ENCODE assay signal across 26 cellular contexts in the genomic region with DNA sequence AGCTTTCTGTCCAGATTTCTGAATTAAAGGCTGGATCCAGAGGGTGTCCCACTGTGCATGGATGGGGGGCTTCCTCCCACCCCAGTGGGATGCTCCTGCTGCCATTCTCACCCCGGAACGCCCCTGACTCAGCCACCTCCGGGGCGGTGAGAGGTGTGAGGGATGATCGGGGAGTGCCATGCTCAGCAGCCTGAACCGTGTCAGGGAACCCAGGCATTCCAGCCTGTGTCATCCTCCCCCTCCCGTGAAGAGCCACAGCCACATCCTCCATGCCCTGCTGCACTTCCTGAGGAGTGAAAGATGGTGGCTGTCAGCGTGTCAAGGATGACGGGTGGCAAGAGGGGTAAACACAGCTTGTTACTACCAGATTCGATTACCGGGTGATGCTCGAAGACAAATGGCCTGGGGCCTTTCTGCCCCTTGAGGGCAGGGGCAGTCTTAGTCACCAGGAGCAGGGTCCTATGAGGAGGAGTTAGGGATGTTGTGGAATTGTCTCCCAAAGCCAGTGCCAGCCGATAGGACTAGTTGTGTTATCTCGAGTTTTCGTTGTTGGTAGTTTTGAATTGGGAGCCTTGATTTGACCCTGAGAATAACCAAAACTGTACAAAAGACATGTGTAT.
DNase-seq lines count a peak whose midpoint lies in the region; FAIRE-seq and TF ChIP-seq lines count a peak whose summit lies in the region.
"Had no signal": no experiment of that assay in that cellular context is flagged by ENCODE, and none has a peak within 500 bp of the region (broad histone marks: within the 10 kb centered on the region; RNA-seq: fewer than 3 reads in every experiment).

No MANE protein-coding gene starts in this region.

- TF ChIP-seq CTCF in endothelial cell (IDR thresholded peaks at IDR 0.05; ENCODE audit: unreplicated experiment) (no peak), nephron progenitor cell (IDR thresholded peaks at IDR 0.05) (no peak), suprapubic skin (IDR thresholded peaks at IDR 0.05) (no peak)

- FAIRE-seq in HTR-8/SVneo (lab: Jason Lieb, UNC), result peak; percentile 64
- FAIRE-seq: HepG2 had no signal

- H3K27me3 Mint-ChIP-seq in endothelial cell (ENCODE audit: unreplicated experiment), result peaks cover 11% of the 10 kb centered on the region
- H3K27me3 Mint-ChIP-seq in nephron progenitor cell (ENCODE audit: low read depth, poor library complexity), result no peaks in the 10 kb centered on the region
- H3K27me3 Mint-ChIP-seq: progenitor cell of endocrine pancreas had no signal

- TF ChIP-seq EP300 in suprapubic skin (IDR thresholded peaks at IDR 0.05), result no peak

- H3K36me3 Mint-ChIP-seq in endothelial cell (ENCODE audit: low read depth, unreplicated experiment), result peaks cover 3% of the 10 kb centered on the region
- no peaks in the 10 kb centered on the region for H3K36me3 Mint-ChIP-seq in nephron progenitor cell (ENCODE audit: low read depth)
- H3K36me3 Mint-ChIP-seq: activated CD4-positive, alpha-beta memory T cell treated with anti-CD3 and anti-CD28 coated beads for 36 hours; activated naive CD8-positive, alpha-beta T cell treated with anti-CD3 and anti-CD28 coated beads, Interleukin-2, amount 10 ng/mL, durations not matched to agents 7 days and 5 days; stimulated activated memory B cell treated with anti-CD40 and anti-IgM and Interleukin-4, amounts not matched to agents 10 μg/mL and 1 μg/mL and 100 μg/mL, for 72 hours had no signal

- no peak overlapping the region for H3K27ac ChIP-seq in suprapubic skin
- H3K27ac ChIP-seq: heart left ventricle had no signal

- TF ChIP-seq POLR2A in suprapubic skin (IDR thresholded peaks at IDR 0.05), result no peak

- H3K9me3 ChIP-seq in suprapubic skin, result no peaks in the 10 kb centered on the region
- H3K9me3 ChIP-seq: HAP-1, heart left ventricle had no signal

- no peak for DNase-seq in HTR-8/SVneo (ENCODE audit: insufficient read length, low spot score)
- no peak for DNase-seq in endothelial cell (ENCODE audit: low spot score)
- DNase-seq in nephron progenitor cell, result peak; percentile 47
- DNase-seq in suprapubic skin (ENCODE audit: low spot score in 2 of 2), result peak; percentile 29 to 52
- DNase-seq in stimulated activated CD4-positive, alpha-beta T cell treated with anti-CD3 and anti-CD28 coated beads, Interleukin-15, amount 100 ng/mL, for 24 hours, result no peak
- DNase-seq in HuH-7.5 (ENCODE audit: low spot score), result no peak
- DNase-seq in NCI-H524 treated with DMSO at 0.1 percent for 48 hours (lab: John Stamatoyannopoulos, UW), result no peak
- DNase-seq: activated B cell treated with CpG ODN at 0.5 μM for 24 hours; activated CD4-positive, alpha-beta memory T cell treated with anti-CD3 and anti-CD28 coated beads for 36 hours; activated CD8-positive, alpha-beta memory T cell treated with anti-CD3 and anti-CD28 coated beads, Interleukin-2, amount 50 U/mL, for 48 hours; activated naive CD8-positive, alpha-beta T cell treated with anti-CD3 and anti-CD28 coated beads, Interleukin-2, amount 10 ng/mL, durations not matched to agents 7 days and 5 days; CD4-positive, alpha-beta T cell; cerebellar nuclear complex; heart left ventricle; left colon; NCI-H1048; NCI-H2029 treated with DMSO at 0.1 percent for 48 hours; NCI-H226; SHP77; stimulated activated CD4-positive, alpha-beta T cell treated with anti-CD3 and anti-CD28 coated beads, Interleukin-4, amount 100 ng/mL, for 1 hour had no signal

- H3K4me1 Mint-ChIP-seq in endothelial cell (ENCODE audit: unreplicated experiment) (peaks cover 39% of the 10 kb centered on the region), nephron progenitor cell (peaks cover 88% of the 10 kb centered on the region)
- H3K4me1 Mint-ChIP-seq: activated B cell treated with CpG ODN at 0.5 μM for 24 hours; activated naive CD8-positive, alpha-beta T cell treated with anti-CD3 and anti-CD28 coated beads, Interleukin-2, amount 10 ng/mL, durations not matched to agents 7 days and 5 days; activated T-helper 17 cell treated with anti-CD3 and anti-CD28 coated beads, Interleukin-2, amount 50 U/mL, for 72 hours; stimulated activated memory B cell treated with anti-CD40 and anti-IgM and Interleukin-4, amounts not matched to agents 10 μg/mL and 1 μg/mL and 100 μg/mL, for 72 hours had no signal

- H3K36me3 ChIP-seq in suprapubic skin, result no peaks in the 10 kb centered on the region
- H3K36me3 ChIP-seq: HAP-1, heart left ventricle had no signal

- H3K9me3 Mint-ChIP-seq in endothelial cell (ENCODE audit: unreplicated experiment), result no peaks in the 10 kb centered on the region
- H3K9me3 Mint-ChIP-seq in nephron progenitor cell, result no peaks in the 10 kb centered on the region
- H3K9me3 Mint-ChIP-seq: activated B cell treated with CpG ODN at 0.5 μM for 24 hours; activated CD4-positive, alpha-beta memory T cell treated with anti-CD3 and anti-CD28 coated beads for 36 hours; activated naive CD8-positive, alpha-beta T cell treated with anti-CD3 and anti-CD28 coated beads, Interleukin-2, amount 10 ng/mL, durations not matched to agents 7 days and 5 days; activated T-helper 17 cell treated with anti-CD3 and anti-CD28 coated beads, Interleukin-2, amount 50 U/mL, for 72 hours; CD4-positive, alpha-beta T cell; stimulated activated memory B cell treated with anti-CD40 and anti-IgM and Interleukin-4, amounts not matched to agents 10 μg/mL and 1 μg/mL and 100 μg/mL, for 72 hours had no signal

- no peaks in the 10 kb centered on the region for H3K27me3 ChIP-seq in suprapubic skin
- H3K27me3 ChIP-seq: heart left ventricle had no signal

- H3K4me1 ChIP-seq in suprapubic skin, result peaks cover 30% of the 10 kb centered on the region

- H3K4me3 ChIP-seq in suprapubic skin, result no peak overlapping the region
- H3K4me3 ChIP-seq: HAP-1, heart left ventricle, smooth muscle cell had no signal

- WGBS in suprapubic skin, result 82% methylated on average over 15 of the region's 15 CpGs

- H3K27ac Mint-ChIP-seq in endothelial cell (ENCODE audit: unreplicated experiment), result peak overlapping the region; percentile 11
- H3K27ac Mint-ChIP-seq in nephron progenitor cell, result peak overlapping the region; percentile 100
- H3K27ac Mint-ChIP-seq: activated B cell treated with CpG ODN at 0.5 μM for 24 hours; activated CD4-positive, alpha-beta memory T cell treated with anti-CD3 and anti-CD28 coated beads for 36 hours; activated naive CD8-positive, alpha-beta T cell treated with anti-CD3 and anti-CD28 coated beads, Interleukin-2, amount 10 ng/mL, durations not matched to agents 7 days and 5 days; activated T-helper 17 cell treated with anti-CD3 and anti-CD28 coated beads, Interleukin-2, amount 50 U/mL, for 72 hours; CD4-positive, alpha-beta T cell; progenitor cell of endocrine pancreas; stimulated activated memory B cell treated with anti-CD40 and anti-IgM and Interleukin-4, amounts not matched to agents 10 μg/mL and 1 μg/mL and 100 μg/mL, for 72 hours had no signal

- H3K4me3 Mint-ChIP-seq in endothelial cell (ENCODE audit: unreplicated experiment) (no peak overlapping the region), nephron progenitor cell (peak overlapping the region; percentile 20)
- H3K4me3 Mint-ChIP-seq: activated B cell treated with CpG ODN at 0.5 μM for 24 hours; activated CD4-positive, alpha-beta memory T cell treated with anti-CD3 and anti-CD28 coated beads for 36 hours; activated naive CD8-positive, alpha-beta T cell treated with anti-CD3 and anti-CD28 coated beads, Interleukin-2, amount 10 ng/mL, durations not matched to agents 7 days and 5 days; activated T-helper 17 cell treated with anti-CD3 and anti-CD28 coated beads, Interleukin-2, amount 50 U/mL, for 72 hours; CD4-positive, alpha-beta T cell; stimulated activated memory B cell treated with anti-CD40 and anti-IgM and Interleukin-4, amounts not matched to agents 10 μg/mL and 1 μg/mL and 100 μg/mL, for 72 hours had no signal

Comparison
In these comparisons a context has a peak if more than half of its experiments do, and no peak if none do; other contexts are left out.
1. DNase-seq: peak in nephron progenitor cell (single experiment) and suprapubic skin (2 of 2); none in HTR-8/SVneo (single experiment), endothelial cell (single experiment), stimulated activated CD4-positive, alpha-beta T cell treated with anti-CD3 and anti-CD28 coated beads, Interleukin-15, amount 100 ng/mL, for 24 hours (single experiment), HuH-7.5 (single experiment) and NCI-H524 treated with DMSO at 0.1 percent for 48 hours (single experiment).